ENCODE assay signal across 8 cellular contexts in the genomic region with DNA sequence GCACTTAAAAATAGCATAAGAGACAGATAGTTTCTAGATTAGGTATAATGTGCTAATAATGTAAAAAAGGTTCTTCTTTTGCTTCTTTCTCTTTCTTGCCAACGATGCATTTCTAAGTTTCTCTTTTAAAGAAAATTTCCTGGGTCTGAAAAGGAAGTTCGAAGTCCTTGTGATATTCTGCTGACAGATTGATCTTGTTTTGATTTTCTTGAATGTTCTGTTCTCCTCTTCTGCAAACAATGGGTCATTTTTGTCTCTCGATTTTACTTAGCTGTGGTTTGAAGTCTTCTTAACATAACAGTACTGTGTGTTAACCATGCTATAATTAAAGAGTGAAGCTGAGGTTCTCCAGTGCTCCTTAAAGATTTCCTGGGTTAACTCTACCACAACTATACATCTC.
A peak's percentile ranks its signal among the peaks of the same experiment; 100 is the strongest.
DNase-seq lines count a peak whose midpoint lies in the region; ATAC-seq, FAIRE-seq and TF ChIP-seq lines count a peak whose summit lies in the region.

No MANE protein-coding gene starts in this region.

- intact Hi-C loops in dendritic cell treated with granulocyte-macrophage colony-stimulating factor and Interleukin-4, amounts not matched to agents 40 ng/mL and 50 ng/mL, for 4 days (cut with micrococcal nuclease): no loop called here
- intact Hi-C loops in posterior cingulate gyrus (cut with DNase I): no loop called here

- in situ Hi-C loops in GM13977 (cut with MboI; ENCODE audit: low pct_unique_long_range_greater_than_20kb, low sequenced_read_pairs, unreplicated experiment): no loop called here

- peaks cover 6% of the 10 kb centered on the region for H3K4me1 Mint-ChIP-seq in dendritic cell treated with granulocyte-macrophage colony-stimulating factor and Interleukin-4, amounts not matched to agents 40 ng/mL and 50 ng/mL, for 4 days (ENCODE audit: low read depth)

- no peak for TF ChIP-seq CTCF in GM13977 (IDR thresholded peaks at IDR 0.05; ENCODE audit: extremely low read depth, insufficient read depth, missing control alignments)

- peaks cover 10% of the 10 kb centered on the region for H3K36me3 Mint-ChIP-seq in dendritic cell treated with granulocyte-macrophage colony-stimulating factor and Interleukin-4, amounts not matched to agents 40 ng/mL and 50 ng/mL, for 4 days (ENCODE audit: low read depth)

- FAIRE-seq in frontal cortex (lab: Jason Lieb, UNC): no peak

- H3K27ac Mint-ChIP-seq in dendritic cell treated with granulocyte-macrophage colony-stimulating factor and Interleukin-4, amounts not matched to agents 40 ng/mL and 50 ng/mL, for 4 days: peak overlapping the region; percentile 65

- ATAC-seq in GM21390 (IDR thresholded peaks at IDR 0.05; ENCODE audit: unreplicated experiment) (peak; percentile 82), HG03354 (IDR thresholded peaks at IDR 0.05; ENCODE audit: poor library complexity, severe bottlenecking, unreplicated experiment) (peak; percentile 60)

- DNase-seq in GM13977 (ENCODE audit: low spot score) (peak; percentile 37), NCI-H1694 treated with DMSO at 0.1 percent for 48 hours (lab: John Stamatoyannopoulos, UW) (no peak), posterior cingulate gyrus (no peak), frontal cortex (ENCODE audit: low spot score in 2 of 2) (no peak), NK-92 (lab: John Stamatoyannopoulos, UW; ENCODE audit: unreplicated experiment) (no peak)

- H3K9me3 Mint-ChIP-seq in dendritic cell treated with granulocyte-macrophage colony-stimulating factor and Interleukin-4, amounts not matched to agents 40 ng/mL and 50 ng/mL, for 4 days: peaks cover 10% of the 10 kb centered on the region

- H3K4me3 Mint-ChIP-seq in dendritic cell treated with granulocyte-macrophage colony-stimulating factor and Interleukin-4, amounts not matched to agents 40 ng/mL and 50 ng/mL, for 4 days: no peak overlapping the region

- H3K27me3 Mint-ChIP-seq in dendritic cell treated with granulocyte-macrophage colony-stimulating factor and Interleukin-4, amounts not matched to agents 40 ng/mL and 50 ng/mL, for 4 days: no peaks in the 10 kb centered on the region
